ENCODE assay signal across 10 cellular contexts in the genomic region with DNA sequence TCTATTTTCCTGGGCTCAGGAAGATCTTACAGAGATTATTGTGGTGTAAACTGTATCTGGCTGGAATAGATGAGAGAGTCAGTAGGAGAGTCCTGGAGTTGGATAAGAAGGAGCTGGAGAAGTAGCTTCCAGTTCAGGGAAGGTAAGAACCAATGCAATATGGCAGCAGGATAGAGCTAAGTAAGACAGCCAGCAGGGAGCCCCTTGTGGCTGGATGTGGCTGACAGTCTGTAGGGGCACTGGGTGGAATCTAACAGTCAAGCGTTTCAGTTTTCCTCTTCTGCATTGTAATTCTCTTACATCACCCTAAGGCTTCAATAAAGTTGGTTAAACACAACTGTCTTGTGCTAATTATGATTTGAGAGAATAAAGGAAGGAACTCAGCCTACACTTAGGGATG.
DNase-seq lines count a peak whose midpoint lies in the region; ATAC-seq and TF ChIP-seq lines count a peak whose summit lies in the region.
"Had no signal": no experiment of that assay in that cellular context is flagged by ENCODE, and none has a peak within 500 bp of the region (broad histone marks: within the 10 kb centered on the region; RNA-seq: fewer than 3 reads in every experiment).

No MANE protein-coding gene starts in this region.

- TF ChIP-seq CTCF in AG04449 (IDR thresholded peaks at IDR 0.05; ENCODE audit: insufficient read depth, low read length, missing control alignments): peak; percentile 20
- peak; percentile 69 for TF ChIP-seq CTCF in Panc1 (IDR thresholded peaks at IDR 0.05)
- peak; percentile 18 for TF ChIP-seq CTCF in fibroblast of villous mesenchyme (IDR thresholded peaks at IDR 0.05; ENCODE audit: insufficient read depth, low read depth, low read length)
- TF ChIP-seq CTCF in CD14-positive monocyte (IDR thresholded peaks at IDR 0.05): no peak

- H3K9me3 Mint-ChIP-seq in CD14-positive monocyte: no peaks in the 10 kb centered on the region
- H3K9me3 Mint-ChIP-seq: activated CD4-positive, alpha-beta memory T cell treated with anti-CD3 and anti-CD28 coated beads, Interleukin-2, amount 10 ng/mL, durations not matched to agents 7 days and 5 days had no signal

- no peak overlapping the region for H3K4me3 ChIP-seq in AG04449 (ENCODE audit: low read depth, low read length)
- H3K4me3 ChIP-seq in Panc1 (ENCODE audit: low read depth in 2 of 2, low read length in 2 of 2): no peak overlapping the region
- no peak overlapping the region for H3K4me3 ChIP-seq in fibroblast of villous mesenchyme (ENCODE audit: low read depth, low read length)
- H3K4me3 ChIP-seq: body of pancreas had no signal

- POLR2A ChIA-PET in AG04449 (lab: Yijun Ruan, JAX): no interaction called here
- POLR2A ChIA-PET in Panc1 (lab: Charles Lee): no interaction called here

- CTCF ChIA-PET in AG04449 (lab: Yijun Ruan, JAX): interaction anchor here (1.4 to 3.4 kb wide), 2 partner anchors 17 to 244 kb away, joined by 3 to 15 read pairs; no protein-coding TSS in a partner anchor
- CTCF ChIA-PET in Panc1 (lab: Charles Lee): interaction anchor here (1.0 kb wide), 1 partner anchor 15 kb away, joined by 3 read pairs; no protein-coding TSS in a partner anchor

- H3K27me3 ChIP-seq in Panc1 (ENCODE audit: control insufficient read depth, insufficient read depth, low read length): no peaks in the 10 kb centered on the region
- H3K27me3 ChIP-seq: body of pancreas had no signal

- peaks cover 14% of the 10 kb centered on the region for H3K4me1 ChIP-seq in Panc1 (ENCODE audit: control insufficient read depth, insufficient read depth, low read length)
- H3K4me1 ChIP-seq: body of pancreas had no signal

- no peak overlapping the region for H3K27ac Mint-ChIP-seq in CD14-positive monocyte
- H3K27ac Mint-ChIP-seq: activated CD4-positive, alpha-beta memory T cell treated with anti-CD3 and anti-CD28 coated beads, Interleukin-2, amount 10 ng/mL, durations not matched to agents 7 days and 5 days had no signal

- BruUV-seq in Panc1 (replicated peaks; lab: Mats Ljungman, UMichigan): no TSS peak

- in situ Hi-C loops in Panc1 (cut with HindIII; ENCODE audit: low pct_unique_long_range_greater_than_20kb, low sequenced_read_pairs): no loop called here

- peaks cover 1 to 3% (median 2%) of the 10 kb centered on the region in 3 donors for H3K27me3 Mint-ChIP-seq in CD14-positive monocyte (ENCODE audit: low read depth in 3 of 3)

- H3K4me3 Mint-ChIP-seq in CD14-positive monocyte: no peak overlapping the region
- H3K4me3 Mint-ChIP-seq: activated CD4-positive, alpha-beta memory T cell treated with anti-CD3 and anti-CD28 coated beads, Interleukin-2, amount 10 ng/mL, durations not matched to agents 7 days and 5 days had no signal

- H3K27ac ChIP-seq in Panc1 (ENCODE audit: low read length): peak overlapping the region; percentile 15; the same call in 1 of the 2 replicates
- H3K27ac ChIP-seq: body of pancreas had no signal

- intact Hi-C loops in Panc1 (cut with micrococcal nuclease; ENCODE audit: unreplicated experiment) (no loop called here), CD14-positive monocyte (cut with micrococcal nuclease) (no loop called here), left colon (cut with DNase I, micrococcal nuclease) (no loop called here)

- no peaks in the 10 kb centered on the region for H3K36me3 ChIP-seq in Panc1 (ENCODE audit: control insufficient read depth, insufficient read depth, low read length)

- H3K4me1 Mint-ChIP-seq in CD14-positive monocyte: peaks cover 19% of the 10 kb centered on the region
- H3K4me1 Mint-ChIP-seq: activated CD4-positive, alpha-beta memory T cell treated with anti-CD3 and anti-CD28 coated beads, Interleukin-2, amount 10 ng/mL, durations not matched to agents 7 days and 5 days had no signal

- no peaks in the 10 kb centered on the region for H3K36me3 Mint-ChIP-seq in CD14-positive monocyte

- ATAC-seq in Panc1: peak; percentile 68; the same call in 1 of the 2 replicates
- no peak for ATAC-seq in HG02798 (IDR thresholded peaks at IDR 0.05; ENCODE audit: poor library complexity, unreplicated experiment)
- no peak for ATAC-seq in HG03354 (IDR thresholded peaks at IDR 0.05; ENCODE audit: poor library complexity, severe bottlenecking, unreplicated experiment)
- ATAC-seq in left colon: no peak

- DNase-seq in AG04449 (ENCODE audit: low read depth, low spot score) (no peak), H4 (ENCODE audit: low spot score) (peak; percentile 75), Panc1 (ENCODE audit: low read depth, low spot score) (no peak), fibroblast of villous mesenchyme (ENCODE audit: low read depth) (peak; percentile 6), CD14-positive monocyte (ENCODE audit: low spot score) (no peak), left colon (no peak)
- DNase-seq: activated CD4-positive, alpha-beta memory T cell treated with anti-CD3 and anti-CD28 coated beads, Interleukin-2, amount 10 ng/mL, durations not matched to agents 7 days and 5 days; body of pancreas had no signal

- no peaks in the 10 kb centered on the region for H3K9me3 ChIP-seq in Panc1 (ENCODE audit: control insufficient read depth, insufficient read depth, low read depth, low read length)
- H3K9me3 ChIP-seq: body of pancreas had no signal

Comparison
In these comparisons a context has a peak if more than half of its experiments do, and no peak if none do; other contexts are left out.
1. DNase-seq: peak in H4 (single experiment) and fibroblast of villous mesenchyme (single experiment); none in AG04449 (single experiment), Panc1 (single experiment), CD14-positive monocyte (single experiment) and left colon (0 of 2).